21 cellular contexts compared by ENCODE assay signal in the genomic region with DNA sequence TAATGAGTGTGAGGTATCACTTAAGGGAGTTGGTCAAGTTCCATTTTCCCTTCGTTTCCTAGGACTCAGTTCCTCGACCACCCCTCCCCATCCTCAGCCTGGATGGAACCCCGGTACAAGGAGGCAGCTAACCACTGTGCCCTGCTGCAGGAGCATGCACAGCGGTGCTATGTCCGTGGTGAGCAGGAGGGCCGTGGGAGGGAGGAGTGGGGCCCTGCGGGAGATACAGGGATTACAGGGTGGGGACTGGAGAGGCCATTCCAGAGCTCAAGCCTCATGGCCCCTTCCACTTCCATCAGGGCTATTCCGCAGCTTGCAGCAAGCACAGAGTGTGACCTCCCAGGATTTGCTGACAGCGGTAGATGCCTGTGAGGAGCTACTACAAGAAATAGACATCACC.
"Had no signal": no experiment of that assay in that cellular context is flagged by ENCODE, and none has a peak within 500 bp of the region (broad histone marks: within the 10 kb centered on the region; RNA-seq: fewer than 3 reads in every experiment).

No MANE protein-coding gene starts in this region.

- DNase-seq: activated CD4-positive, alpha-beta T cell treated with anti-CD3 and anti-CD28 coated beads for 48 hours; activated CD4-positive, alpha-beta T cell treated with anti-CD3 and anti-CD28 coated beads, Interleukin-2, amount 50 U/mL, for 4 hours; activated CD4-positive, CD25-positive, alpha-beta regulatory T cell treated with anti-CD3 and anti-CD28 coated beads, Interleukin-2, amount 50 U/mL, for 72 hours; activated CD8-positive, alpha-beta memory T cell treated with anti-CD3 and anti-CD28 coated beads, Interleukin-2, amount 50 U/mL, for 48 hours; activated CD8-positive, alpha-beta T cell treated with anti-CD3 and anti-CD28 coated beads, Interleukin-2, amount 10 ng/mL, durations not matched to agents 7 days and 5 days; activated naive CD4-positive, alpha-beta T cell treated with anti-CD3 and anti-CD28 coated beads, Interleukin-2, amount 50 U/mL, for 16 hours; activated naive CD8-positive, alpha-beta T cell treated with anti-CD3 and anti-CD28 coated beads, Interleukin-2, amount 10 ng/mL, durations not matched to agents 7 days and 5 days; activated T-cell treated with anti-CD3 and anti-CD28 coated beads, Interleukin-2, amount 50 U/mL, for 1 hour; adrenal gland; anterior cingulate cortex; MG63; NCI-H1105; NCI-H1436; NCI-H1694 treated with DMSO at 0.1 percent for 48 hours; NCI-H345; NCI-H526 treated with DMSO at 0.1 percent for 48 hours; NCI-H82; PC-3; SHP77 treated with DMSO at 0.1 percent for 48 hours had no signal

- H3K27me3 Mint-ChIP-seq: activated naive CD8-positive, alpha-beta T cell treated with anti-CD3 and anti-CD28 coated beads, Interleukin-2, amount 10 ng/mL, durations not matched to agents 7 days and 5 days had no signal

- H3K27ac Mint-ChIP-seq: activated CD8-positive, alpha-beta T cell treated with anti-CD3 and anti-CD28 coated beads, Interleukin-2, amount 10 ng/mL, durations not matched to agents 7 days and 5 days; activated naive CD8-positive, alpha-beta T cell treated with anti-CD3 and anti-CD28 coated beads, Interleukin-2, amount 10 ng/mL, durations not matched to agents 7 days and 5 days; T-helper 1 cell treated with Interleukin-12 subunit alpha and Interleukin-12 subunit beta and Interleukin-4 antibody, amounts not matched to agents 30 μg/mL and 1 μg/mL, for 36 hours; WTC11 had no signal

- H3K27ac ChIP-seq: adrenal gland had no signal

- ATAC-seq: activated CD8-positive, alpha-beta T cell treated with anti-CD3 and anti-CD28 coated beads, Interleukin-2, amount 10 ng/mL, durations not matched to agents 7 days and 5 days; PC-3; WTC11 had no signal

- H3K4me3 ChIP-seq: adrenal gland, MG63 had no signal

- H3K9me3 Mint-ChIP-seq: activated naive CD8-positive, alpha-beta T cell treated with anti-CD3 and anti-CD28 coated beads, Interleukin-2, amount 10 ng/mL, durations not matched to agents 7 days and 5 days; T-helper 1 cell treated with Interleukin-12 subunit alpha and Interleukin-12 subunit beta and Interleukin-4 antibody, amounts not matched to agents 30 μg/mL and 1 μg/mL, for 36 hours; WTC11 had no signal

- H3K27me3 ChIP-seq: adrenal gland, MG63 had no signal

- H3K4me1 ChIP-seq: adrenal gland had no signal

- H3K4me1 Mint-ChIP-seq: WTC11 had no signal

- H3K4me3 Mint-ChIP-seq: activated CD8-positive, alpha-beta T cell treated with anti-CD3 and anti-CD28 coated beads, Interleukin-2, amount 10 ng/mL, durations not matched to agents 7 days and 5 days; activated naive CD8-positive, alpha-beta T cell treated with anti-CD3 and anti-CD28 coated beads, Interleukin-2, amount 10 ng/mL, durations not matched to agents 7 days and 5 days; T-helper 1 cell treated with Interleukin-12 subunit alpha and Interleukin-12 subunit beta and Interleukin-4 antibody, amounts not matched to agents 30 μg/mL and 1 μg/mL, for 36 hours; WTC11 had no signal

- H3K9me3 ChIP-seq: adrenal gland, MG63 had no signal
